In the genomic region with DNA sequence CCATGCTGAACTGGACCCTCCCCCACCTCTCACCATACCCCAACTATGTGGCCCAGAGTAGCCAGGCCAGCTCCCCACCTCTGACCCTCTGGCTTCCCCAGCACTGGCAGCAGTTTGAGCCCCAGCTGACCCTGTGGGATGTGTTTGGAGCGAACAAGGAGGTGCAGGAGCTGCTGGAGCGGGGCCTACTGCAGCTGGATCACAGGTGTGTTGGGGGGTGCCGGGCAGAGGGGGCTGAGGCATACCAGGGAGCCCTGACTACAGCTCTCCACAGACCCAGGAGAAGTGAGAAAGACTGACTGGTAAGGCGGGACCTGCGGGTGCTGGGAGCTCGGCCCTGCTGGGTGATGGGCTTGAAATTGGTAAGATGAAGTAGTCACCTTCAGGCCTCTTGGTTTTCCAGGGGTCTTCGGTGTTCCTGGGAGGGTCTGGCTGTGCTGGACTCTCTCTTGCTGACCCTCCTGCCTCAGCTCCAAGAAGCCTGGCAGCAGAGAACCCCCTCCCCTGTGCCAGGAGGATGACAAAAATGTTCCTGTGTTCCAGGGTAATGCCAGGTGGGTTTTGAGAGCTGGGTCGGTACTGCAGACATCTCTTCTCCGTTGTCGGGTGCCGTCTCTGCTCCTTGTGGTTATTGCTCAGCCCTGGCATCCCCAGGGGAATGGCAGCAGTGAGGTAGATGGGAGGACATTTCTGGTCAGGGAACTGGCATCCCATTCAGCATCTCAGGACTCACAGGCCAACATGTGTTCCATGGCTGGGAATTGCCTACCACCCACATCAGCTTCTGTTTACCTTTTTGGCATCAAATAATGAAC, we compare ENCODE assay signal across 20 cellular contexts. TPM values are rescaled to one million over a fixed set of nuclear protein-coding genes. Genes with fewer than 3 reads are reported as not detected.
"Had no signal": no experiment of that assay in that cellular context is flagged by ENCODE, and none has a peak within 500 bp of the region (broad histone marks: within the 10 kb centered on the region; RNA-seq: fewer than 3 reads in every experiment).

No MANE protein-coding gene starts in this region.

- H3K27me3 Mint-ChIP-seq: activated naive CD8-positive, alpha-beta T cell had no signal

- H3K27ac Mint-ChIP-seq: activated naive CD8-positive, alpha-beta T cell; T-helper 1 cell treated with Interleukin-12 subunit alpha and Interleukin-12 subunit beta and Interleukin-4 antibody, amounts not matched to agents 30 μg/mL and 1 μg/mL, for 36 hours had no signal

- H3K9me3 ChIP-seq: pancreas, suprapubic skin had no signal

- H3K9me3 Mint-ChIP-seq: brain; neural crest cell; T-helper 1 cell treated with Interleukin-12 subunit alpha and Interleukin-12 subunit beta and Interleukin-4 antibody, amounts not matched to agents 30 μg/mL and 1 μg/mL, for 36 hours had no signal

- H3K27me3 ChIP-seq: foreskin keratinocyte, pancreas, suprapubic skin had no signal

- H3K4me3 Mint-ChIP-seq: activated naive CD8-positive, alpha-beta T cell; brain; neural crest cell; T-helper 1 cell treated with Interleukin-12 subunit alpha and Interleukin-12 subunit beta and Interleukin-4 antibody, amounts not matched to agents 30 μg/mL and 1 μg/mL, for 36 hours had no signal

- DNase-seq: activated CD4-positive, alpha-beta T cell treated with anti-CD3 and anti-CD28 coated beads, Interleukin-2, amount 50 U/mL, for 1 hour; activated CD4-positive, CD25-positive, alpha-beta regulatory T cell; activated CD8-positive, alpha-beta memory T cell treated with anti-CD3 and anti-CD28 coated beads for 24 hours; central memory CD4-positive, alpha-beta T cell; effector CD4-positive, alpha-beta T cell; foreskin keratinocyte; glutamatergic neuron; pancreas; stimulated activated CD4-positive, alpha-beta T cell treated with anti-CD3 and anti-CD28 coated beads, Interleukin-4, amount 100 ng/mL, for 24 hours; stimulated activated naive CD4-positive, alpha-beta T cell had no signal

- ATAC-seq: foreskin keratinocyte, pancreas had no signal

- H3K4me3 ChIP-seq: coronary artery, pancreas, skin epidermis, suprapubic skin had no signal

- H3K27ac ChIP-seq: foreskin keratinocyte, pancreas, suprapubic skin had no signal

RNA-seq across cellular contexts. Expression of a gene that starts 15.9 kb away (rescaled TPM):
- total RNA-seq: foreskin keratinocyte, renal cortical epithelial cell had no signal
- polyA plus RNA-seq: foreskin keratinocyte, urinary bladder had no signal

RNA-seq across cellular contexts. Expression of a gene that starts 23.7 kb away (rescaled TPM):
- polyA plus RNA-seq: liver had no signal

RNA-seq across cellular contexts. Expression of a gene that starts 48.0 kb away (rescaled TPM):
- total RNA-seq: neural crest cell had no signal
